Comparison of ENCODE assay signal across 1 cellular context in the genomic region with DNA sequence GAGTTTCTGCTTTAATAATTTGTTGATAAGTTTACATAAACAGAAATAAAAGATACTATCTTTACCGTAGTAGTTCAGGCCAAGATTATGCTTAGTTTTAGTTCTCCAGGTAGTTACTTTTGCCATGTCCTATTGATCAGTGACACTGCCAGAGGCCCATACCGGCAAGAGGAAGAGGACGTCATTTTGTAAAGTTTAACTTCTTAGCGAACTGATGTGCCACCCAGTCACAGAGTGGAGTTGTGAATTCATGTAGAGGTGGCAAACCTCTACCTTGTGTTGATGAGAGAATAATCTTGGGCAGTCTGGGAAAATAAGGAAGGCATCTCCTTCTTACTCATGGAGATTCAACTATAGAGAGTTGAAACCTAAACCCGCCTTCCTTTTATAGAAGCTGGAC.
TF ChIP-seq lines count a peak whose summit lies in the region.

No MANE protein-coding gene starts in this region.

TF ChIP-seq in IMR-90, 13 proteins besides CTCF, POLR2A, EP300 and RAD21:
- TF ChIP-seq MXI1 (IDR thresholded peaks at IDR 0.05; ENCODE audit: borderline replicate concordance, low read depth, low read length) (no peak), CHD1 (IDR thresholded peaks at IDR 0.05; ENCODE audit: low read depth, low read length) (no peak), SMC3 (IDR thresholded peaks at IDR 0.05; ENCODE audit: low read depth, low read length) (no peak), MAFK (IDR thresholded peaks at IDR 0.05; ENCODE audit: low read depth, low read length) (no peak), MAZ (IDR thresholded peaks at IDR 0.05; ENCODE audit: borderline replicate concordance, low read depth, low read length) (no peak)
- TF ChIP-seq, protein P1, sequence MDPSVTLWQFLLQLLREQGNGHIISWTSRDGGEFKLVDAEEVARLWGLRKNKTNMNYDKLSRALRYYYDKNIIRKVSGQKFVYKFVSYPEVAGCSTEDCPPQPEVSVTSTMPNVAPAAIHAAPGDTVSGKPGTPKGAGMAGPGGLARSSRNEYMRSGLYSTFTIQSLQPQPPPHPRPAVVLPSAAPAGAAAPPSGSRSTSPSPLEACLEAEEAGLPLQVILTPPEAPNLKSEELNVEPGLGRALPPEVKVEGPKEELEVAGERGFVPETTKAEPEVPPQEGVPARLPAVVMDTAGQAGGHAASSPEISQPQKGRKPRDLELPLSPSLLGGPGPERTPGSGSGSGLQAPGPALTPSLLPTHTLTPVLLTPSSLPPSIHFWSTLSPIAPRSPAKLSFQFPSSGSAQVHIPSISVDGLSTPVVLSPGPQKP (IDR thresholded peaks at IDR 0.05; ENCODE audit: borderline replicate concordance, low read depth, low read length): no peak
